8 cellular contexts compared by ENCODE assay signal in genomic region chr6:4774715-4775590, GRCh38. TPM values are rescaled to one million over a fixed set of nuclear protein-coding genes. Genes with fewer than 3 reads are reported as not detected.
DNase-seq lines count a peak whose midpoint lies in the region; ATAC-seq, FAIRE-seq and TF ChIP-seq lines count a peak whose summit lies in the region.

No MANE protein-coding gene starts in this region.

- no peaks in the 10 kb centered on the region for H3K27me3 Mint-ChIP-seq in activated naive CD8-positive, alpha-beta T cell treated with anti-CD3 and anti-CD28 coated beads, Interleukin-2, amount 10 ng/mL, durations not matched to agents 7 days and 5 days

- peaks cover 16% of the 10 kb centered on the region for H3K36me3 Mint-ChIP-seq in activated naive CD8-positive, alpha-beta T cell treated with anti-CD3 and anti-CD28 coated beads, Interleukin-2, amount 10 ng/mL, durations not matched to agents 7 days and 5 days

- peak overlapping the region; percentile 42 for H3K4me3 ChIP-seq in GM12875 (ENCODE audit: low read depth, low read length)

- TF ChIP-seq CTCF in GM12875 (IDR thresholded peaks at IDR 0.05; ENCODE audit: borderline replicate concordance, insufficient read depth, low read depth, low read length), result no peak
- TF ChIP-seq CTCF in GM13977 (IDR thresholded peaks at IDR 0.05; ENCODE audit: extremely low read depth, insufficient read depth, missing control alignments), result no peak

- peaks cover 4% of the 10 kb centered on the region for H3K9me3 Mint-ChIP-seq in activated naive CD8-positive, alpha-beta T cell treated with anti-CD3 and anti-CD28 coated beads, Interleukin-2, amount 10 ng/mL, durations not matched to agents 7 days and 5 days

- peaks cover 27% of the 10 kb centered on the region for H3K4me1 Mint-ChIP-seq in activated naive CD8-positive, alpha-beta T cell treated with anti-CD3 and anti-CD28 coated beads, Interleukin-2, amount 10 ng/mL, durations not matched to agents 7 days and 5 days

- in situ Hi-C loops in GM13977 (cut with MboI; ENCODE audit: low pct_unique_long_range_greater_than_20kb, low sequenced_read_pairs, unreplicated experiment), result no loop called here

- POLR2A ChIA-PET in activated naive CD8-positive, alpha-beta T cell treated with anti-CD3 and anti-CD28 coated beads, Interleukin-2, amount 10 ng/mL, durations not matched to agents 7 days and 5 days (lab: Charles Lee), result interaction anchor here (1.4 kb wide), 1 partner anchor 228 kb away, joined by 5 read pairs; the partner anchor contains the start of gene RPP40

- ATAC-seq in activated naive CD8-positive, alpha-beta T cell treated with anti-CD3 and anti-CD28 coated beads, Interleukin-2, amount 10 ng/mL, durations not matched to agents 7 days and 5 days (ENCODE audit: low read depth), result no peak
- ATAC-seq in left ventricle myocardium superior (peak; percentile 8), sciatic nerve (peak; percentile 42), HG03135 (IDR thresholded peaks at IDR 0.05; ENCODE audit: unreplicated experiment) (no peak)

- H3K27ac Mint-ChIP-seq in activated naive CD8-positive, alpha-beta T cell treated with anti-CD3 and anti-CD28 coated beads, Interleukin-2, amount 10 ng/mL, durations not matched to agents 7 days and 5 days, result peak overlapping the region; percentile 83

- intact Hi-C loops in left ventricle myocardium superior (cut with micrococcal nuclease), result no loop called here
- intact Hi-C loops in sciatic nerve (cut with DNase I), result no loop called here

- peak overlapping the region; percentile 85 for H3K4me3 Mint-ChIP-seq in activated naive CD8-positive, alpha-beta T cell treated with anti-CD3 and anti-CD28 coated beads, Interleukin-2, amount 10 ng/mL, durations not matched to agents 7 days and 5 days

- DNase-seq in NCI-H69 (lab: John Stamatoyannopoulos, UW) (peak; percentile 70), left ventricle myocardium superior (no peak), sciatic nerve (ENCODE audit: low spot score) (peak; percentile 58), GM13977 (ENCODE audit: low spot score) (no peak), urothelium cell line (ENCODE audit: low spot score) (no peak)
- DNase-seq in activated naive CD8-positive, alpha-beta T cell treated with anti-CD3 and anti-CD28 coated beads, Interleukin-2, amount 10 ng/mL, durations not matched to agents 7 days and 5 days, result no peak

- no peak for FAIRE-seq in urothelium cell line (lab: Jason Lieb, UNC)

RNA-seq across cellular contexts. Expression of gene CDYL, which starts 1.3 kb away (rescaled TPM):
- total RNA-seq in activated naive CD8-positive, alpha-beta T cell treated with anti-CD3 and anti-CD28 coated beads, Interleukin-2, amount 10 ng/mL, durations not matched to agents 7 days and 5 days, result 10 to 100 TPM; 44.0 to 46.7 TPM
- total RNA-seq in left ventricle myocardium superior (31.8 TPM), sciatic nerve (40.3 TPM)

Comparison
In these comparisons a context has a peak if more than half of its experiments do, and no peak if none do; other contexts are left out.
1. DNase-seq: peak in NCI-H69 (single experiment) and sciatic nerve (single experiment); none in activated naive CD8-positive, alpha-beta T cell treated with anti-CD3 and anti-CD28 coated beads, Interleukin-2, amount 10 ng/mL, durations not matched to agents 7 days and 5 days (single experiment), left ventricle myocardium superior (single experiment), GM13977 (single experiment) and urothelium cell line (single experiment).
2. ATAC-seq: peak in left ventricle myocardium superior (single experiment) and sciatic nerve (single experiment); none in activated naive CD8-positive, alpha-beta T cell treated with anti-CD3 and anti-CD28 coated beads, Interleukin-2, amount 10 ng/mL, durations not matched to agents 7 days and 5 days (single experiment) and HG03135 (single experiment).